In genomic region chr17:50047488-50048126, GRCh38 we compare ENCODE assay signal across 12 cellular contexts. TPM values are rescaled to one million over a fixed set of nuclear protein-coding genes. Genes with fewer than 3 reads are reported as not detected.
DNase-seq lines count a peak whose midpoint lies in the region; ATAC-seq, FAIRE-seq and TF ChIP-seq lines count a peak whose summit lies in the region.
"Had no signal": no experiment of that assay in that cellular context is flagged by ENCODE, and none has a peak within 500 bp of the region (broad histone marks: within the 10 kb centered on the region; RNA-seq: fewer than 3 reads in every experiment).

No MANE protein-coding gene starts in this region.

- peaks cover 24% of the 10 kb centered on the region for H3K4me1 Mint-ChIP-seq in activated T-helper 2 cell treated with anti-CD3 and anti-CD28 coated beads, Interferon-gamma antibody, Interleukin-2, Interleukin-4, amounts not matched to agents 10 μg/mL and 5 μg/mL and 100 μg/mL, durations not matched to agents 14 hours and 24 hours and 36 hours (ENCODE audit: low read depth)

- H4K91ac ChIP-seq in IMR-90 (ENCODE audit: insufficient read depth, low read depth, low read length), result peak overlapping the region; percentile 95

- peak overlapping the region; percentile 90 for H2AFZ ChIP-seq in IMR-90 (replicated peaks; ENCODE audit: low read length, poor library complexity)
- H2AFZ ChIP-seq in K562 (ENCODE audit: low read depth, low read length), result no peak overlapping the region

- H3K4me2 ChIP-seq in IMR-90 (ENCODE audit: low read depth, low read length), result peak overlapping the region; percentile 24; the same call in 1 of the 2 replicates
- no peak overlapping the region for H3K4me2 ChIP-seq in K562 (ENCODE audit: insufficient read depth, low read length)
- H3K4me2 ChIP-seq in mesendoderm (ENCODE audit: low read length), result no peak overlapping the region

- TF ChIP-seq POLR2A in IMR-90 (IDR thresholded peaks at IDR 0.05; ENCODE audit: low read depth, low read length), result 0 out of 2 replicates have a peak, but pooled peaks have one; percentile 28
- TF ChIP-seq POLR2A in K562 (conservative IDR thresholded peaks at IDR 0.05), result no peak

- intact Hi-C loops in IMR-90 (cut with micrococcal nuclease) (no loop called here), K562 (cut with micrococcal nuclease) (no loop called here)
- intact Hi-C loops in activated T-helper 2 cell treated with anti-CD3 and anti-CD28 coated beads, Interferon-gamma antibody, Interleukin-2, Interleukin-4, amounts not matched to agents 10 μg/mL and 5 μg/mL and 100 μg/mL, durations not matched to agents 14 hours and 24 hours and 36 hours (cut with micrococcal nuclease), result no loop called here

- no peaks in the 10 kb centered on the region for H3K36me3 Mint-ChIP-seq in activated T-helper 2 cell treated with anti-CD3 and anti-CD28 coated beads, Interferon-gamma antibody, Interleukin-2, Interleukin-4, amounts not matched to agents 10 μg/mL and 5 μg/mL and 100 μg/mL, durations not matched to agents 14 hours and 24 hours and 36 hours (ENCODE audit: low read depth)

- H2BK5ac ChIP-seq in IMR-90 (ENCODE audit: low read depth, low read length, poor library complexity, severe bottlenecking), result peak overlapping the region; percentile 82
- H2BK5ac ChIP-seq in mesendoderm (ENCODE audit: low read length), result no peak overlapping the region

- DNase-seq in AG20443 (ENCODE audit: low spot score), result peak; percentile 74
- peak; percentile 83 for DNase-seq in IMR-90
- no peak for DNase-seq in K562 (ENCODE audit: extremely low read depth in 1 of 4, low spot score in 3 of 4)
- peak; percentile 66 for DNase-seq in mesendoderm
- no peak for DNase-seq in activated T-helper 2 cell treated with anti-CD3 and anti-CD28 coated beads, Interferon-gamma antibody, Interleukin-2, Interleukin-4, amounts not matched to agents 10 μg/mL and 5 μg/mL and 100 μg/mL, durations not matched to agents 14 hours and 24 hours and 36 hours (ENCODE audit: low spot score)
- DNase-seq: effector memory CD4-positive, alpha-beta T cell; stimulated activated CD4-positive, alpha-beta T cell treated with anti-CD3 and anti-CD28 coated beads, Interleukin-4, amount 100 ng/mL, for 1 hour had no signal

- no peaks in the 10 kb centered on the region for H4K20me1 ChIP-seq in IMR-90 (ENCODE audit: insufficient read depth, low read length)
- H4K20me1 ChIP-seq in K562 (replicated peaks; ENCODE audit: control insufficient read depth, insufficient read depth, low read length), result no peaks in the 10 kb centered on the region; the same call in 1 of the 2 replicates

- peak overlapping the region; percentile 98 for H2AK9ac ChIP-seq in IMR-90 (replicated peaks; ENCODE audit: low read depth, low read length, poor library complexity)

- TF ChIP-seq CTCF in IMR-90 (conservative IDR thresholded peaks at IDR 0.05; ENCODE audit: low read depth, low read length) (no peak), K562 (IDR thresholded peaks at IDR 0.05 in 2 of 3, conservative IDR thresholded peaks at IDR 0.05 in 1 of 3; ENCODE audit: insufficient read depth in 2 of 3, low read depth in 1 of 3, low read length in 3 of 3) (no peak)

- H3K79me1 ChIP-seq in IMR-90 (ENCODE audit: low read depth in 1 of 2, low read length in 2 of 2), result peaks cover 0 to 47% of the 10 kb centered on the region in 2 experiments; a peak in 2 of 4 replicates
- H3K79me1 ChIP-seq in mesendoderm (ENCODE audit: low read length), result no peaks in the 10 kb centered on the region

- H3K9ac ChIP-seq in IMR-90 (ENCODE audit: low read depth, low read length) (peak overlapping the region; percentile 5; the same call in 1 of the 2 replicates), K562 (ENCODE audit: insufficient read depth in 1 of 2, low read depth in 2 of 2, low read length in 2 of 2) (no peak overlapping the region), mesendoderm (ENCODE audit: low read length) (no peak overlapping the region)

- no peaks in the 10 kb centered on the region for H3K9me3 Mint-ChIP-seq in activated T-helper 2 cell treated with anti-CD3 and anti-CD28 coated beads, Interferon-gamma antibody, Interleukin-2, Interleukin-4, amounts not matched to agents 10 μg/mL and 5 μg/mL and 100 μg/mL, durations not matched to agents 14 hours and 24 hours and 36 hours

- no peaks in the 10 kb centered on the region for H3K79me2 ChIP-seq in K562 (ENCODE audit: control insufficient read depth, insufficient read depth, low read length)
- no peaks in the 10 kb centered on the region for H3K79me2 ChIP-seq in mesendoderm (ENCODE audit: control insufficient read depth, insufficient read depth, low read length)

- in situ Hi-C loops in IMR-90 (cut with MboI; ENCODE audit: low sequenced_read_pairs) (no loop called here), K562 (cut with MboI) (no loop called here)

- H3K27me3 Mint-ChIP-seq in activated T-helper 2 cell treated with anti-CD3 and anti-CD28 coated beads, Interferon-gamma antibody, Interleukin-2, Interleukin-4, amounts not matched to agents 10 μg/mL and 5 μg/mL and 100 μg/mL, durations not matched to agents 14 hours and 24 hours and 36 hours (ENCODE audit: low read depth), result peaks cover 2% of the 10 kb centered on the region

- H3K27me3 ChIP-seq in IMR-90 (ENCODE audit: control insufficient read depth, insufficient read depth, low read length) (no peaks in the 10 kb centered on the region), K562 (ENCODE audit: control insufficient read depth in 2 of 2, insufficient read depth in 2 of 2, low read length in 2 of 2) (peaks cover 0 to 20% of the 10 kb centered on the region in 2 experiments; a peak in 2 of 5 replicates), mesendoderm (ENCODE audit: insufficient read depth, low read length, poor library complexity) (no peaks in the 10 kb centered on the region)

- FAIRE-seq in K562 (lab: Jason Lieb, UNC), result no peak
- FAIRE-seq: G401.6 had no signal

- CTCF ChIA-PET in IMR-90 (lab: Yijun Ruan, JAX), result interaction anchor here (0.9 kb wide), 1 partner anchor 223 kb away, joined by 3 read pairs; no protein-coding TSS in a partner anchor
- CTCF ChIA-PET in K562 (lab: Yijun Ruan, JAX; ENCODE audit: low intra/inter-chr PET ratio), result no interaction called here

- H3K23ac ChIP-seq in IMR-90 (ENCODE audit: low read depth, low read length) (peak overlapping the region; percentile 92), mesendoderm (ENCODE audit: low read length) (no peak overlapping the region)

- H3K4me3 Mint-ChIP-seq in activated T-helper 2 cell treated with anti-CD3 and anti-CD28 coated beads, Interferon-gamma antibody, Interleukin-2, Interleukin-4, amounts not matched to agents 10 μg/mL and 5 μg/mL and 100 μg/mL, durations not matched to agents 14 hours and 24 hours and 36 hours (ENCODE audit: low read depth), result no peak overlapping the region

- H3K56ac ChIP-seq in IMR-90 (ENCODE audit: extremely low read depth, insufficient read depth, low read length) (peak overlapping the region; percentile 55), mesendoderm (ENCODE audit: low read length) (no peak overlapping the region)

- H3K27ac ChIP-seq in IMR-90 (ENCODE audit: insufficient read depth, low read length) (peak overlapping the region; percentile 51), K562 (ENCODE audit: extremely low read depth, low read depth, low read length) (no peak overlapping the region), mesendoderm (ENCODE audit: low read depth, low read length) (peak overlapping the region; percentile 19)

- no peak for TF ChIP-seq RAD21 in IMR-90 (IDR thresholded peaks at IDR 0.05; ENCODE audit: low read length)
- TF ChIP-seq RAD21 in K562 (CRISPR knock-in tag; conservative IDR thresholded peaks at IDR 0.05 in 1 of 2, IDR thresholded peaks at IDR 0.05 in 1 of 2), result no peak

- no peaks in the 10 kb centered on the region for H3K9me3 ChIP-seq in IMR-90 (ENCODE audit: control insufficient read depth, insufficient read depth, low read length)
- no peaks in the 10 kb centered on the region for H3K9me3 ChIP-seq in K562 (replicated peaks; ENCODE audit: control insufficient read depth, insufficient read depth, low read depth, low read length)

- peak overlapping the region; percentile 96 for H2BK20ac ChIP-seq in IMR-90 (ENCODE audit: low read depth, low read length)

- H3K4me1 ChIP-seq in IMR-90 (ENCODE audit: control insufficient read depth, insufficient read depth, low read length), result peaks cover 37% of the 10 kb centered on the region
- peaks cover 3 to 10% of the 10 kb centered on the region in 2 experiments; a peak in 3 of 5 replicates for H3K4me1 ChIP-seq in K562 (replicated peaks in 1 of 2; ENCODE audit: control insufficient read depth in 2 of 2, insufficient read depth in 2 of 2, low read length in 2 of 2)
- peaks cover 15% of the 10 kb centered on the region for H3K4me1 ChIP-seq in mesendoderm (ENCODE audit: control insufficient read depth, low read depth, low read length)

- H4K5ac ChIP-seq in IMR-90 (ENCODE audit: low read depth, low read length) (peak overlapping the region; percentile 82), mesendoderm (ENCODE audit: low read length) (no peak overlapping the region)

- dilution Hi-C loops in IMR-90 (cut with HindIII; ENCODE audit: low sequenced_read_pairs, unreplicated experiment), result no loop called here

- H3K9me1 ChIP-seq in IMR-90 (ENCODE audit: insufficient read depth, low read length), result peaks cover 62% of the 10 kb centered on the region
- no peaks in the 10 kb centered on the region for H3K9me1 ChIP-seq in K562 (ENCODE audit: control insufficient read depth, insufficient read depth, low read length)

- no peak for TF ChIP-seq EP300 in K562 (IDR thresholded peaks at IDR 0.05; ENCODE audit: low read length)

- peak overlapping the region; percentile 36 to 94 for H4K8ac ChIP-seq in IMR-90 (ENCODE audit: low read depth in 2 of 2, low read length in 2 of 2)
- no peak overlapping the region for H4K8ac ChIP-seq in mesendoderm (ENCODE audit: low read depth, low read length)

- peak overlapping the region; percentile 98 for H2AK5ac ChIP-seq in IMR-90 (ENCODE audit: low read depth, low read length)
- no peak overlapping the region for H2AK5ac ChIP-seq in mesendoderm (ENCODE audit: low read length)

- H3K4ac ChIP-seq in IMR-90 (ENCODE audit: low read depth, low read length), result peak overlapping the region; percentile 96
- H3K4ac ChIP-seq in mesendoderm (ENCODE audit: low read depth, low read length), result no peak overlapping the region

- H2BK15ac ChIP-seq in IMR-90 (ENCODE audit: low read depth, low read length) (peak overlapping the region; percentile 93), mesendoderm (replicated peaks; ENCODE audit: low read depth) (no peak overlapping the region)

- peak overlapping the region; percentile 90 for H3K14ac ChIP-seq in IMR-90 (replicated peaks; ENCODE audit: low read depth, low read length)

- no TSS peak for BruUV-seq in IMR-90 (replicated peaks; lab: Mats Ljungman, UMichigan)
- no TSS peak for BruUV-seq in K562 (replicated peaks; lab: Mats Ljungman, UMichigan)

- H3K36me3 ChIP-seq in IMR-90 (ENCODE audit: control insufficient read depth, insufficient read depth, low read length), result no peaks in the 10 kb centered on the region
- no peaks in the 10 kb centered on the region for H3K36me3 ChIP-seq in K562 (ENCODE audit: control insufficient read depth, insufficient read depth, low read length)
- H3K36me3 ChIP-seq in mesendoderm (ENCODE audit: control insufficient read depth, insufficient read depth, low read length), result no peaks in the 10 kb centered on the region

- no peak overlapping the region for H3K27ac Mint-ChIP-seq in activated T-helper 2 cell treated with anti-CD3 and anti-CD28 coated beads, Interferon-gamma antibody, Interleukin-2, Interleukin-4, amounts not matched to agents 10 μg/mL and 5 μg/mL and 100 μg/mL, durations not matched to agents 14 hours and 24 hours and 36 hours

- POLR2A ChIA-PET in IMR-90 (lab: Charles Lee; ENCODE audit: unreplicated experiment) (no interaction called here), K562 (lab: Yijun Ruan, JAX) (interaction anchor here (0.7 kb wide), 1 partner anchor 153 kb away, joined by 3 read pairs; no protein-coding TSS in a partner anchor)

- H2BK120ac ChIP-seq in IMR-90 (ENCODE audit: low read depth, low read length) (peak overlapping the region; percentile 98), mesendoderm (ENCODE audit: low read depth, low read length) (no peak overlapping the region)

- WGBS in IMR-90 (ENCODE audit: extremely low coverage in 2 of 2, insufficient read length in 1 of 2), 2 experiments, result no CpG with 5 or more reads among the region's 9 CpGs
- WGBS in K562 (ENCODE audit: insufficient coverage, low coverage, missing lambda C conversion rate), result 19% methylated on average over 9 of the region's 9 CpGs
- no CpG with 5 or more reads among the region's 9 CpGs for WGBS in mesendoderm (ENCODE audit: extremely low coverage, insufficient coverage, low lambda C conversion rate)

- H3K4me3 ChIP-seq in IMR-90 (ENCODE audit: insufficient read depth, low read depth, low read length) (no peak overlapping the region), K562 (no peak overlapping the region), mesendoderm (ENCODE audit: low read length) (no peak overlapping the region)

- H3K18ac ChIP-seq in IMR-90 (ENCODE audit: low read depth, low read length), result peak overlapping the region; percentile 63
- H3K18ac ChIP-seq in mesendoderm (ENCODE audit: low read length), result no peak overlapping the region

- ATAC-seq in IMR-90 (ENCODE audit: low read depth), result peak; percentile 73
- no peak for ATAC-seq in K562
- ATAC-seq in GM19467 (IDR thresholded peaks at IDR 0.05; ENCODE audit: unreplicated experiment), result no peak
- no peak for ATAC-seq in GM18867 (IDR thresholded peaks at IDR 0.05; ENCODE audit: unreplicated experiment)
- ATAC-seq in HG03432 (IDR thresholded peaks at IDR 0.05; ENCODE audit: unreplicated experiment), result no peak

RNA-seq across cellular contexts. Expression of gene ITGA3, which starts 8.3 kb away (rescaled TPM):
- total RNA-seq in IMR-90 (2012; rRNA removed) (78.0 and 80.0 TPM in 2 replicates), K562 (2014; rRNA removed) (0.05 and 0.20 TPM in 2 replicates), K562 (2014; rRNA removed; fragmentation: Illumina TruSeq; extraction: Trizol) (0.10 and 0.33 TPM in 2 replicates), K562 (2015; rRNA removed; fragmentation: Illumina TruSeq; extraction: Trizol) (0.11 and 0.14 TPM in 2 replicates), K562 (2021) (0.75 and 1.3 TPM in 2 replicates)
- polyA plus RNA-seq in IMR-90 (2012; rRNA removed) (202 and 213 TPM in 2 replicates), K562 (2011; rRNA removed) (0.15 and 0.16 TPM in 2 replicates), K562 (2014; fragmentation: Illumina TruSeq; extraction: Trizol) (0.13 and 0.24 TPM in 2 replicates), K562 (2014; fragmentation: Nextera tagmentation; extraction: Ambion mirVana) (not detected), K562 (2014; rRNA removed) (0.03 TPM in 2 replicates)
- 91.6 and 164 TPM in 2 replicates for polyA plus RNA-seq in IMR-90 (2012; cell fraction: cytosol; rRNA removed)
- polyA plus RNA-seq in IMR-90 (2012; cell fraction: nucleus; rRNA removed; ENCODE audit: low replicate concordance), result 230 and 543 TPM in 2 replicates
- total RNA-seq in K562 (2011; cell fraction: chromatin; rRNA removed; ENCODE audit: low replicate concordance), result 0.19 and 1.1 TPM in 2 replicates
- 1.1 and 4.2 TPM in 2 replicates for total RNA-seq in K562 (2011; cell fraction: nucleolus; rRNA removed)
- total RNA-seq in K562 (2011; cell fraction: nucleoplasm; rRNA removed), result 0.51 and 1.1 TPM in 2 replicates
- 0.13 and 0.30 TPM in 2 replicates for polyA plus RNA-seq in K562 (2011; cell fraction: cytosol; rRNA removed)
- 0.86 and 1.1 TPM in 2 replicates for polyA plus RNA-seq in K562 (2011; cell fraction: nucleus; rRNA removed)
- polyA plus RNA-seq in K562 (2012), result 0.35 and 1.4 TPM in 2 replicates
- 1.1 TPM in 1 of 2 replicates, not detected in the other for polyA minus RNA-seq in K562 (2011; rRNA and poly(A)+ RNA removed)
- polyA minus RNA-seq in K562 (2011; cell fraction: cytosol; rRNA and poly(A)+ RNA removed), result 0.19 and 2.6 TPM in 2 replicates
- polyA minus RNA-seq in K562 (2011; cell fraction: nucleus; rRNA and poly(A)+ RNA removed), result 0.56 and 0.67 TPM in 2 replicates
- 13.0 TPM for polyA plus RNA-seq in mesendoderm (2013, experiment 1 of 2)
- polyA plus RNA-seq in mesendoderm (2013, experiment 2 of 2), result 13.2 TPM
- 10.1 and 10.8 TPM in 2 replicates for total RNA-seq in activated T-helper 2 cell treated with anti-CD3 and anti-CD28 coated beads, Interferon-gamma antibody, Interleukin-2, Interleukin-4, amounts not matched to agents 10 μg/mL and 5 μg/mL and 100 μg/mL, durations not matched to agents 14 hours and 24 hours and 36 hours

RNA-seq across cellular contexts. Expression of gene PDK2, which starts 47.5 kb away (rescaled TPM):
- total RNA-seq in IMR-90 (2012; rRNA removed), result 26.7 and 38.0 TPM in 2 replicates
- polyA plus RNA-seq in IMR-90 (2012; rRNA removed), result 104 and 113 TPM in 2 replicates
- polyA plus RNA-seq in IMR-90 (2012; cell fraction: cytosol; rRNA removed), result 45.0 and 131 TPM in 2 replicates
- polyA plus RNA-seq in IMR-90 (2012; cell fraction: nucleus; rRNA removed; ENCODE audit: low replicate concordance), result 71.2 and 130 TPM in 2 replicates
- 1.4 and 4.1 TPM in 2 replicates for total RNA-seq in K562 (2011; cell fraction: chromatin; rRNA removed; ENCODE audit: low replicate concordance)
- total RNA-seq in K562 (2011; cell fraction: nucleolus; rRNA removed), result 1.1 and 3.0 TPM in 2 replicates
- total RNA-seq in K562 (2011; cell fraction: nucleoplasm; rRNA removed), result 0.37 and 0.53 TPM in 2 replicates
- 1.00 and 1.5 TPM in 2 replicates for total RNA-seq in K562 (2014; rRNA removed)
- total RNA-seq in K562 (2014; rRNA removed; fragmentation: Illumina TruSeq; extraction: Trizol), result 0.38 and 0.87 TPM in 2 replicates
- 1.2 and 1.4 TPM in 2 replicates for total RNA-seq in K562 (2015; rRNA removed; fragmentation: Illumina TruSeq; extraction: Trizol)
- total RNA-seq in K562 (2021), result 1.9 and 2.5 TPM in 2 replicates
- polyA plus RNA-seq in K562 (2011; rRNA removed), result 1.8 and 5.3 TPM in 2 replicates
- 3.7 and 10.5 TPM in 2 replicates for polyA plus RNA-seq in K562 (2011; cell fraction: cytosol; rRNA removed)
- 4.9 and 5.8 TPM in 2 replicates for polyA plus RNA-seq in K562 (2011; cell fraction: nucleus; rRNA removed)
- 2.6 and 5.2 TPM in 2 replicates for polyA plus RNA-seq in K562 (2012)
- 2.0 and 2.7 TPM in 2 replicates for polyA plus RNA-seq in K562 (2014; fragmentation: Illumina TruSeq; extraction: Trizol)
- under 1 TPM; 0.03 to 0.08 TPM for polyA plus RNA-seq in K562 (2014; fragmentation: Nextera tagmentation; extraction: Ambion mirVana)
- 1.5 and 2.6 TPM in 2 replicates for polyA plus RNA-seq in K562 (2014; rRNA removed)
- 3.0 and 4.2 TPM in 2 replicates for polyA minus RNA-seq in K562 (2011; rRNA and poly(A)+ RNA removed)
- 3.3 and 9.3 TPM in 2 replicates for polyA minus RNA-seq in K562 (2011; cell fraction: cytosol; rRNA and poly(A)+ RNA removed)
- polyA minus RNA-seq in K562 (2011; cell fraction: nucleus; rRNA and poly(A)+ RNA removed), result 1.6 and 1.8 TPM in 2 replicates
- 10.1 TPM for polyA plus RNA-seq in mesendoderm (2013, experiment 1 of 2)
- polyA plus RNA-seq in mesendoderm (2013, experiment 2 of 2), result 11.8 TPM
- total RNA-seq in activated T-helper 2 cell treated with anti-CD3 and anti-CD28 coated beads, Interferon-gamma antibody, Interleukin-2, Interleukin-4, amounts not matched to agents 10 μg/mL and 5 μg/mL and 100 μg/mL, durations not matched to agents 14 hours and 24 hours and 36 hours, result 11.0 and 12.1 TPM in 2 replicates

RNA-seq across cellular contexts. Expression of gene DLX3, which starts 52.6 kb away (rescaled TPM):
- not detected in 2 replicates for total RNA-seq in IMR-90 (2012; rRNA removed)
- not detected in 2 replicates for polyA plus RNA-seq in IMR-90 (2012; rRNA removed)
- polyA plus RNA-seq in IMR-90 (2012; cell fraction: cytosol; rRNA removed), result not detected in 2 replicates
- polyA plus RNA-seq in IMR-90 (2012; cell fraction: nucleus; rRNA removed; ENCODE audit: low replicate concordance), result not detected in 2 replicates
- total RNA-seq in K562 (2011; cell fraction: chromatin; rRNA removed; ENCODE audit: low replicate concordance), result not detected in 2 replicates
- not detected in 2 replicates for total RNA-seq in K562 (2011; cell fraction: nucleolus; rRNA removed)
- not detected in 2 replicates for total RNA-seq in K562 (2011; cell fraction: nucleoplasm; rRNA removed)
- not detected in 2 replicates for total RNA-seq in K562 (2014; rRNA removed)
- total RNA-seq in K562 (2014; rRNA removed; fragmentation: Illumina TruSeq; extraction: Trizol), result not detected in 2 replicates
- total RNA-seq in K562 (2015; rRNA removed; fragmentation: Illumina TruSeq; extraction: Trizol), result not detected in 2 replicates
- not detected in 2 replicates for total RNA-seq in K562 (2021)
- not detected in 2 replicates for polyA plus RNA-seq in K562 (2011; rRNA removed)
- polyA plus RNA-seq in K562 (2011; cell fraction: cytosol; rRNA removed), result not detected in 2 replicates
- polyA plus RNA-seq in K562 (2011; cell fraction: nucleus; rRNA removed), result not detected in 2 replicates
- polyA plus RNA-seq in K562 (2012), result not detected in 2 replicates
- polyA plus RNA-seq in K562 (2014; fragmentation: Illumina TruSeq; extraction: Trizol), result not detected in 2 replicates
- not detected for polyA plus RNA-seq in K562 (2014; fragmentation: Nextera tagmentation; extraction: Ambion mirVana)
- polyA plus RNA-seq in K562 (2014; rRNA removed), result not detected in 2 replicates
- not detected in 2 replicates for polyA minus RNA-seq in K562 (2011; rRNA and poly(A)+ RNA removed)
- polyA minus RNA-seq in K562 (2011; cell fraction: cytosol; rRNA and poly(A)+ RNA removed), result not detected in 2 replicates
- not detected in 2 replicates for polyA minus RNA-seq in K562 (2011; cell fraction: nucleus; rRNA and poly(A)+ RNA removed)
- 0.13 TPM for polyA plus RNA-seq in mesendoderm (2013, experiment 1 of 2)
- polyA plus RNA-seq in mesendoderm (2013, experiment 2 of 2), result 0.06 TPM
- total RNA-seq in activated T-helper 2 cell treated with anti-CD3 and anti-CD28 coated beads, Interferon-gamma antibody, Interleukin-2, Interleukin-4, amounts not matched to agents 10 μg/mL and 5 μg/mL and 100 μg/mL, durations not matched to agents 14 hours and 24 hours and 36 hours, result not detected in 2 replicates
- total RNA-seq: mononuclear cell had no signal

Comparison
In these comparisons a context has a peak if more than half of its experiments do, and no peak if none do; other contexts are left out.
1. DNase-seq: peak in AG20443 (single experiment), IMR-90 (single experiment) and mesendoderm (single experiment); none in K562 (0 of 4) and activated T-helper 2 cell treated with anti-CD3 and anti-CD28 coated beads, Interferon-gamma antibody, Interleukin-2, Interleukin-4, amounts not matched to agents 10 μg/mL and 5 μg/mL and 100 μg/mL, durations not matched to agents 14 hours and 24 hours and 36 hours (single experiment).